Comparison of ENCODE assay signal across 10 cellular contexts in genomic region chr12:8037046-8037663, GRCh38. TPM values are rescaled to one million over a fixed set of nuclear protein-coding genes. Genes with fewer than 3 reads are reported as not detected.
DNase-seq lines count a peak whose midpoint lies in the region; ATAC-seq and TF ChIP-seq lines count a peak whose summit lies in the region.
"Had no signal": no experiment of that assay in that cellular context is flagged by ENCODE, and none has a peak within 500 bp of the region (broad histone marks: within the 10 kb centered on the region; RNA-seq: fewer than 3 reads in every experiment).

No MANE protein-coding gene starts in this region.

- TF ChIP-seq CTCF in GM10266 (IDR thresholded peaks at IDR 0.05; ENCODE audit: control insufficient read depth, insufficient read depth, low read depth, missing control alignments) (no peak), parathyroid adenoma (IDR thresholded peaks at IDR 0.05) (no peak), Calu3 (IDR thresholded peaks at IDR 0.05; ENCODE audit: unreplicated experiment) (no peak)

- H3K9me3 Mint-ChIP-seq in activated naive CD8-positive, alpha-beta T cell treated with anti-CD3 and anti-CD28 coated beads, Interleukin-2, amount 50 U/mL, for 24 hours, result no peaks in the 10 kb centered on the region
- H3K9me3 Mint-ChIP-seq in Calu3 (ENCODE audit: low read depth, unreplicated experiment), result no peaks in the 10 kb centered on the region

- CTCF ChIA-PET in Calu3 (lab: Charles Lee), result no interaction called here

- no peak for ATAC-seq in activated naive CD8-positive, alpha-beta T cell treated with anti-CD3 and anti-CD28 coated beads, Interleukin-2, amount 50 U/mL, for 24 hours
- no peak for ATAC-seq in GM21423 (IDR thresholded peaks at IDR 0.05; ENCODE audit: unreplicated experiment)

- H3K4me2 ChIP-seq in Karpas-422 (ENCODE audit: low read depth, low read length, poor library complexity, severe bottlenecking) (peak overlapping the region; percentile 17), parathyroid adenoma (ENCODE audit: low read length) (no peak overlapping the region)

- H3K4me3 Mint-ChIP-seq in activated naive CD8-positive, alpha-beta T cell treated with anti-CD3 and anti-CD28 coated beads, Interleukin-2, amount 50 U/mL, for 24 hours, result peak overlapping the region; percentile 0
- no peak overlapping the region for H3K4me3 Mint-ChIP-seq in Calu3 (ENCODE audit: low read depth, unreplicated experiment)

- 0 out of 2 replicates have a peak overlapping the region, but pooled peaks have one; percentile 6 for H2AFZ ChIP-seq in Karpas-422 (ENCODE audit: low read length)
- H2AFZ ChIP-seq in parathyroid adenoma, result no peak overlapping the region

- H3K27ac ChIP-seq in Karpas-422 (ENCODE audit: low read length), result no peak overlapping the region
- peak overlapping the region; percentile 81 for H3K27ac ChIP-seq in parathyroid adenoma

- H3K9me3 ChIP-seq in Karpas-422 (ENCODE audit: low read length) (no peaks in the 10 kb centered on the region), parathyroid adenoma (ENCODE audit: control insufficient read depth, low read length) (no peaks in the 10 kb centered on the region)

- H3K4me3 ChIP-seq in Karpas-422 (ENCODE audit: low read length) (no peak overlapping the region), parathyroid adenoma (ENCODE audit: low read depth, low read length) (no peak overlapping the region)

- H4K20me1 ChIP-seq in Karpas-422 (ENCODE audit: insufficient read depth, low read depth, low read length), result no peaks in the 10 kb centered on the region

- H3K4me1 Mint-ChIP-seq in activated naive CD8-positive, alpha-beta T cell treated with anti-CD3 and anti-CD28 coated beads, Interleukin-2, amount 50 U/mL, for 24 hours, result peaks cover 61% of the 10 kb centered on the region
- peaks cover 59% of the 10 kb centered on the region for H3K4me1 Mint-ChIP-seq in Calu3 (ENCODE audit: low read depth, unreplicated experiment)

- H3K79me2 ChIP-seq in Karpas-422 (ENCODE audit: low read length) (peaks cover 14% of the 10 kb centered on the region), parathyroid adenoma (peaks cover 20% of the 10 kb centered on the region)

- BruUV-seq in Calu3 (replicated peaks; lab: Mats Ljungman, UMichigan), result no TSS peak

- H3K27ac Mint-ChIP-seq in activated naive CD8-positive, alpha-beta T cell treated with anti-CD3 and anti-CD28 coated beads, Interleukin-2, amount 50 U/mL, for 24 hours, result no peak overlapping the region
- H3K27ac Mint-ChIP-seq in Calu3 (ENCODE audit: unreplicated experiment), result no peak overlapping the region

- H3K4me1 ChIP-seq in Karpas-422 (ENCODE audit: low read length), result peaks cover 63% of the 10 kb centered on the region
- H3K4me1 ChIP-seq in parathyroid adenoma, result peaks cover 53% of the 10 kb centered on the region

- DNase-seq in GM10266 (ENCODE audit: extremely low spot score), result peak; percentile 57
- peak; percentile 64 for DNase-seq in Karpas-422
- no peak for DNase-seq in activated naive CD8-positive, alpha-beta T cell treated with anti-CD3 and anti-CD28 coated beads, Interleukin-2, amount 50 U/mL, for 24 hours
- DNase-seq in NCI-H510A (lab: John Stamatoyannopoulos, UW), result no peak
- DNase-seq in Calu3, result no peak
- DNase-seq: NCI-H2081 treated with DMSO at 0.1 percent for 48 hours, T-helper 9 cell had no signal

- H3K36me3 Mint-ChIP-seq in activated naive CD8-positive, alpha-beta T cell treated with anti-CD3 and anti-CD28 coated beads, Interleukin-2, amount 50 U/mL, for 24 hours (ENCODE audit: low read depth), result peaks cover 17% of the 10 kb centered on the region
- H3K36me3 Mint-ChIP-seq in Calu3 (ENCODE audit: insufficient read depth, unreplicated experiment), result peaks cover 16% of the 10 kb centered on the region

- intact Hi-C loops in Calu3 (cut with micrococcal nuclease; ENCODE audit: unreplicated experiment), result loop anchor here (5.0 kb wide), 1 partner anchor 40 kb away; no protein-coding TSS in a partner anchor

- no peaks in the 10 kb centered on the region for H3K27me3 Mint-ChIP-seq in activated naive CD8-positive, alpha-beta T cell treated with anti-CD3 and anti-CD28 coated beads, Interleukin-2, amount 50 U/mL, for 24 hours
- H3K27me3 Mint-ChIP-seq in Calu3 (ENCODE audit: unreplicated experiment), result no peaks in the 10 kb centered on the region

- H3K9me2 ChIP-seq in Karpas-422 (replicated peaks; ENCODE audit: insufficient read depth, low read length), result no peaks in the 10 kb centered on the region

- no peaks in the 10 kb centered on the region for H3K27me3 ChIP-seq in Karpas-422 (ENCODE audit: low read length)
- H3K27me3 ChIP-seq in parathyroid adenoma (ENCODE audit: control insufficient read depth, insufficient read depth, low read length), result no peaks in the 10 kb centered on the region

- H3K36me3 ChIP-seq in Karpas-422 (ENCODE audit: insufficient read depth, low read length) (peaks cover 6% of the 10 kb centered on the region; the same call in 1 of the 2 replicates), parathyroid adenoma (ENCODE audit: control insufficient read depth, insufficient read depth, low read length) (no peaks in the 10 kb centered on the region)

- H3K9ac ChIP-seq in Karpas-422 (ENCODE audit: low read length) (no peak overlapping the region), parathyroid adenoma (no peak overlapping the region)

RNA-seq across cellular contexts. Expression of gene FOXJ2, which starts 4.6 kb away (rescaled TPM):
- 8.5 and 9.0 TPM in 2 replicates for total RNA-seq in Karpas-422 (2014; rRNA removed; shearing (Covaris generic); ENCODE audit: low replicate concordance)
- total RNA-seq in Calu3 (2022), result 12.6 and 13.4 TPM in 2 replicates

RNA-seq across cellular contexts. Expression of gene C3AR1, which starts 29.0 kb away (rescaled TPM):
- 2.2 and 3.2 TPM in 2 replicates for total RNA-seq in Karpas-422 (2014; rRNA removed; shearing (Covaris generic); ENCODE audit: low replicate concordance)
- total RNA-seq in Calu3 (2022), result not detected in 2 replicates
- total RNA-seq: glomerular endothelial cell had no signal

RNA-seq across cellular contexts. Expression of gene NECAP1, which starts 44.9 kb away (rescaled TPM):
- total RNA-seq in Karpas-422 (2014; rRNA removed; shearing (Covaris generic); ENCODE audit: low replicate concordance), result 33.2 and 42.8 TPM in 2 replicates
- 25.1 and 28.4 TPM in 2 replicates for total RNA-seq in Calu3 (2022)

Comparison
In these comparisons a context has a peak if more than half of its experiments do, and no peak if none do; other contexts are left out.
1. DNase-seq: peak in GM10266 (single experiment) and Karpas-422 (single experiment); none in activated naive CD8-positive, alpha-beta T cell treated with anti-CD3 and anti-CD28 coated beads, Interleukin-2, amount 50 U/mL, for 24 hours (single experiment), NCI-H510A (single experiment) and Calu3 (single experiment).